In genomic region chr10:70048309-70048708, GRCh38 we compare ENCODE assay signal across 21 cellular contexts. TPM values are rescaled to one million over a fixed set of nuclear protein-coding genes. Genes with fewer than 3 reads are reported as not detected.
"Had no signal": no experiment of that assay in that cellular context is flagged by ENCODE, and none has a peak within 500 bp of the region (broad histone marks: within the 10 kb centered on the region; RNA-seq: fewer than 3 reads in every experiment).

No MANE protein-coding gene starts in this region.

- H3K27ac Mint-ChIP-seq: naive thymus-derived CD8-positive, alpha-beta T cell; stimulated activated effector memory CD8-positive, alpha-beta T cell treated with anti-CD3 and anti-CD28 coated beads, Interleukin-12 subunit alpha, Interleukin-12 subunit beta, amount 100 ng/mL, for 72 hours had no signal

- H3K4me1 ChIP-seq: colonic mucosa, foreskin keratinocyte had no signal

- ATAC-seq: foreskin keratinocyte; left cardiac atrium; left ventricle myocardium superior; mucosa of descending colon; naive thymus-derived CD8-positive, alpha-beta T cell; right cardiac atrium; stimulated activated effector memory CD8-positive, alpha-beta T cell treated with anti-CD3 and anti-CD28 coated beads, Interleukin-12 subunit alpha, Interleukin-12 subunit beta, amount 100 ng/mL, for 72 hours; stimulated activated naive CD8-positive, alpha-beta T cell treated with anti-CD3 and anti-CD28 coated beads, Interleukin-15, Interleukin-2, amounts not matched to agents 100 U/mL and 50 U/mL, for 24 hours had no signal

- H3K36me3 ChIP-seq: colonic mucosa, ovary, suprapubic skin, thyroid gland, upper lobe of left lung had no signal

- H3K27me3 ChIP-seq: colonic mucosa, ovary, thyroid gland had no signal

- H3K4me3 Mint-ChIP-seq: naive thymus-derived CD8-positive, alpha-beta T cell; neural crest cell; stimulated activated effector memory CD8-positive, alpha-beta T cell treated with anti-CD3 and anti-CD28 coated beads, Interleukin-12 subunit alpha, Interleukin-12 subunit beta, amount 100 ng/mL, for 72 hours had no signal

- H3K4me3 ChIP-seq: colonic mucosa, mucosa of descending colon, ovary, smooth muscle cell, suprapubic skin, thyroid gland, upper lobe of left lung had no signal

- H3K27ac ChIP-seq: colonic mucosa, foreskin keratinocyte, ovary, suprapubic skin, thyroid gland, upper lobe of left lung had no signal

- H3K36me3 Mint-ChIP-seq: stimulated activated effector memory CD8-positive, alpha-beta T cell treated with anti-CD3 and anti-CD28 coated beads, Interleukin-12 subunit alpha, Interleukin-12 subunit beta, amount 100 ng/mL, for 72 hours had no signal

- FAIRE-seq: endothelial cell of umbilical vein, kidney had no signal

- DNase-seq: colonic mucosa; dermis blood vessel endothelial cell; erythroblast; foreskin keratinocyte; kidney; left cardiac atrium; left ventricle myocardium superior; mucosa of descending colon; naive thymus-derived CD8-positive, alpha-beta T cell; ovary; right cardiac atrium; stimulated activated CD4-positive, alpha-beta T cell treated with anti-CD3 and anti-CD28 coated beads, Interleukin-2, amount 100 ng/mL, for 48 hours; stimulated activated naive CD8-positive, alpha-beta T cell treated with anti-CD3 and anti-CD28 coated beads, Interleukin-15, Interleukin-2, amounts not matched to agents 100 U/mL and 50 U/mL, for 24 hours; thyroid gland; upper lobe of left lung had no signal

- H3K9me3 ChIP-seq: colonic mucosa, mucosa of descending colon, ovary, suprapubic skin, thyroid gland, upper lobe of left lung had no signal

- H3K9me3 Mint-ChIP-seq: stimulated activated effector memory CD8-positive, alpha-beta T cell treated with anti-CD3 and anti-CD28 coated beads, Interleukin-12 subunit alpha, Interleukin-12 subunit beta, amount 100 ng/mL, for 72 hours had no signal

- H3K4me2 ChIP-seq: smooth muscle cell had no signal

RNA-seq across cellular contexts. Expression of gene MACROH2A2, which starts 4.3 kb away (rescaled TPM):
- total RNA-seq: endothelial cell of umbilical vein, lung microvascular endothelial cell had no signal
